Comparison of ENCODE assay signal across 26 cellular contexts in genomic region chr14:74526854-74527585, GRCh38. TPM values are rescaled to one million over a fixed set of nuclear protein-coding genes. Genes with fewer than 3 reads are reported as not detected.
DNase-seq lines count a peak whose midpoint lies in the region; FAIRE-seq and TF ChIP-seq lines count a peak whose summit lies in the region.
"Had no signal": no experiment of that assay in that cellular context is flagged by ENCODE, and none has a peak within 500 bp of the region (broad histone marks: within the 10 kb centered on the region; RNA-seq: fewer than 3 reads in every experiment).

No MANE protein-coding gene starts in this region.

- no peaks in the 10 kb centered on the region for H3K27me3 ChIP-seq in mammary epithelial cell (ENCODE audit: insufficient read depth, low read length)
- H3K27me3 ChIP-seq in Karpas-422 (ENCODE audit: low read length) = no peaks in the 10 kb centered on the region
- H3K27me3 ChIP-seq in bronchial epithelial cell (ENCODE audit: control insufficient read depth, insufficient read depth, low read length) = no peaks in the 10 kb centered on the region
- H3K27me3 ChIP-seq in adrenal gland = no peaks in the 10 kb centered on the region
- H3K27me3 ChIP-seq: colonic mucosa, esophagus squamous epithelium had no signal

- H3K9me2 ChIP-seq in Karpas-422 (replicated peaks; ENCODE audit: insufficient read depth, low read length) = no peaks in the 10 kb centered on the region

- H3K4me3 Mint-ChIP-seq in activated naive CD8-positive, alpha-beta T cell treated with anti-CD3 and anti-CD28 coated beads for 36 hours = no peak overlapping the region
- H3K4me3 Mint-ChIP-seq: activated CD4-positive, alpha-beta T cell treated with anti-CD3 and anti-CD28 coated beads, Interleukin-2, amount 10 ng/mL, durations not matched to agents 7 days and 5 days; activated T-helper 1 cell treated with anti-CD3 and anti-CD28 coated beads, Interleukin-12 subunit alpha, Interleukin-12 subunit beta, Interleukin-2, Interleukin-4 antibody, amounts not matched to agents 30 ng/mL and 10 ng/mL and 1 ng/mL, durations not matched to agents 14 hours and 24 hours and 36 hours; effector memory CD8-positive, alpha-beta T cell; T-cell had no signal

- peaks cover 6% of the 10 kb centered on the region for H3K36me3 ChIP-seq in mammary epithelial cell (ENCODE audit: insufficient read depth, low read length)
- no peaks in the 10 kb centered on the region for H3K36me3 ChIP-seq in Karpas-422 (ENCODE audit: insufficient read depth, low read length)
- H3K36me3 ChIP-seq in bronchial epithelial cell (ENCODE audit: control insufficient read depth, insufficient read depth, low read length) = no peaks in the 10 kb centered on the region
- no peaks in the 10 kb centered on the region for H3K36me3 ChIP-seq in adrenal gland (replicated peaks in 1 of 2)
- H3K36me3 ChIP-seq: colonic mucosa had no signal

- H3K4me1 ChIP-seq in mammary epithelial cell (ENCODE audit: insufficient read depth, low read length) (peaks cover 29% of the 10 kb centered on the region), Karpas-422 (ENCODE audit: low read length) (peaks cover 42% of the 10 kb centered on the region), adrenal gland (replicated peaks in 1 of 2) (peaks cover 9% of the 10 kb centered on the region in 2 donors)
- H3K4me1 ChIP-seq: colonic mucosa had no signal

- H3K79me2 ChIP-seq in mammary epithelial cell (ENCODE audit: insufficient read depth, low read length) (no peaks in the 10 kb centered on the region), Karpas-422 (ENCODE audit: low read length) (no peaks in the 10 kb centered on the region)

- H3K4me3 ChIP-seq in mammary epithelial cell (replicated peaks in 1 of 3; ENCODE audit: insufficient read depth in 1 of 3, low read depth in 2 of 3, low read length in 3 of 3) = no peak overlapping the region
- no peak overlapping the region; the same call in 1 of the 2 replicates for H3K4me3 ChIP-seq in Karpas-422 (ENCODE audit: low read length)
- H3K4me3 ChIP-seq in bronchial epithelial cell (ENCODE audit: low read depth, low read length) = no peak overlapping the region
- H3K4me3 ChIP-seq in adrenal gland = no peak overlapping the region
- H3K4me3 ChIP-seq: colonic mucosa, esophagus squamous epithelium, GM23248, skin epidermis had no signal

- intact Hi-C loops in mammary epithelial cell (cut with micrococcal nuclease) (no loop called here), adrenal gland (cut with DNase I) (no loop called here)

- TF ChIP-seq CTCF in mammary epithelial cell (conservative IDR thresholded peaks at IDR 0.05 in 1 of 2, IDR thresholded peaks at IDR 0.05 in 1 of 2; ENCODE audit: extremely low read depth in 1 of 2, insufficient read depth in 1 of 2, low read depth in 1 of 2, low read length in 2 of 2) (peak in 1 of 2 donors; percentile 29), bronchial epithelial cell (IDR thresholded peaks at IDR 0.05; ENCODE audit: insufficient read depth, low read length, severe bottlenecking) (peak; percentile 28), adrenal gland (IDR thresholded peaks at IDR 0.05) (no peak)

- H3K27ac Mint-ChIP-seq in activated naive CD8-positive, alpha-beta T cell treated with anti-CD3 and anti-CD28 coated beads for 36 hours = no peak overlapping the region
- H3K27ac Mint-ChIP-seq: activated CD4-positive, alpha-beta T cell treated with anti-CD3 and anti-CD28 coated beads, Interleukin-2, amount 10 ng/mL, durations not matched to agents 7 days and 5 days; activated naive CD4-positive, alpha-beta T cell treated with anti-CD3 and anti-CD28 coated beads, Interleukin-2, amount 50 U/mL, for 72 hours; activated T-helper 1 cell treated with anti-CD3 and anti-CD28 coated beads, Interleukin-12 subunit alpha, Interleukin-12 subunit beta, Interleukin-2, Interleukin-4 antibody, amounts not matched to agents 30 ng/mL and 10 ng/mL and 1 ng/mL, durations not matched to agents 14 hours and 24 hours and 36 hours; effector memory CD8-positive, alpha-beta T cell; T-cell had no signal

- H3K4me2 ChIP-seq in mammary epithelial cell (ENCODE audit: insufficient read depth, low read depth, low read length) (no peak overlapping the region), Karpas-422 (ENCODE audit: low read depth, low read length, poor library complexity, severe bottlenecking) (peak overlapping the region; percentile 17)

- H3K27ac ChIP-seq in mammary epithelial cell (ENCODE audit: insufficient read depth, low read depth, low read length) (no peak overlapping the region), Karpas-422 (ENCODE audit: low read length) (no peak overlapping the region), adrenal gland (no peak overlapping the region)
- H3K27ac ChIP-seq: colonic mucosa, esophagus squamous epithelium, GM23248, skin epidermis had no signal

- no peaks in the 10 kb centered on the region for H3K27me3 Mint-ChIP-seq in activated naive CD8-positive, alpha-beta T cell treated with anti-CD3 and anti-CD28 coated beads for 36 hours
- H3K27me3 Mint-ChIP-seq: activated CD4-positive, alpha-beta T cell treated with anti-CD3 and anti-CD28 coated beads, Interleukin-2, amount 10 ng/mL, durations not matched to agents 7 days and 5 days had no signal

- CTCF ChIA-PET in mammary epithelial cell (lab: Charles Lee; ENCODE audit: low non-redundant PET) = interaction anchor here (0.6 kb wide), 2 partner anchors 8 to 34 kb away, joined by 3 read pairs; partner anchors contain the start of gene NPC2

- H3K9me3 Mint-ChIP-seq in activated naive CD8-positive, alpha-beta T cell treated with anti-CD3 and anti-CD28 coated beads for 36 hours = no peaks in the 10 kb centered on the region
- H3K9me3 Mint-ChIP-seq: activated CD4-positive, alpha-beta T cell treated with anti-CD3 and anti-CD28 coated beads, Interleukin-2, amount 10 ng/mL, durations not matched to agents 7 days and 5 days; activated naive CD4-positive, alpha-beta T cell treated with anti-CD3 and anti-CD28 coated beads, Interleukin-2, amount 50 U/mL, for 72 hours; activated T-helper 1 cell treated with anti-CD3 and anti-CD28 coated beads, Interleukin-12 subunit alpha, Interleukin-12 subunit beta, Interleukin-2, Interleukin-4 antibody, amounts not matched to agents 30 ng/mL and 10 ng/mL and 1 ng/mL, durations not matched to agents 14 hours and 24 hours and 36 hours; effector memory CD8-positive, alpha-beta T cell; T-cell had no signal

- no peaks in the 10 kb centered on the region for H4K20me1 ChIP-seq in mammary epithelial cell (ENCODE audit: insufficient read depth, low read length)
- H4K20me1 ChIP-seq in Karpas-422 (ENCODE audit: insufficient read depth, low read depth, low read length) = no peaks in the 10 kb centered on the region

- BruUV-seq in mammary epithelial cell (replicated peaks; lab: Mats Ljungman, UMichigan) = no TSS peak

- H3K9ac ChIP-seq in mammary epithelial cell (ENCODE audit: insufficient read depth, low read length) = no peak overlapping the region
- H3K9ac ChIP-seq in Karpas-422 (ENCODE audit: low read length) = peak overlapping the region; percentile 28; the same call in 1 of the 2 replicates
- H3K9ac ChIP-seq: GM23248 had no signal

- TF ChIP-seq POLR2A in adrenal gland (IDR thresholded peaks at IDR 0.05) = no peak

- no peaks in the 10 kb centered on the region for H3K9me3 ChIP-seq in mammary epithelial cell (replicated peaks; ENCODE audit: insufficient read depth, low read length)
- no peaks in the 10 kb centered on the region for H3K9me3 ChIP-seq in Karpas-422 (ENCODE audit: low read length)
- H3K9me3 ChIP-seq in adrenal gland (replicated peaks in 1 of 3) = no peaks in the 10 kb centered on the region
- H3K9me3 ChIP-seq: colonic mucosa, esophagus squamous epithelium had no signal

- FAIRE-seq in bronchial epithelial cell (lab: Jason Lieb, UNC) (peak; percentile 62), urothelium cell line (lab: Jason Lieb, UNC) (peak; percentile 72)
- FAIRE-seq: D721Med had no signal

- no peaks in the 10 kb centered on the region for H3K4me1 Mint-ChIP-seq in activated naive CD8-positive, alpha-beta T cell treated with anti-CD3 and anti-CD28 coated beads for 36 hours
- H3K4me1 Mint-ChIP-seq: activated CD4-positive, alpha-beta T cell treated with anti-CD3 and anti-CD28 coated beads, Interleukin-2, amount 10 ng/mL, durations not matched to agents 7 days and 5 days; T-cell had no signal

- DNase-seq in T47D (ENCODE audit: low read depth in 1 of 2, low spot score in 1 of 2) = peak; percentile 48
- no peak for DNase-seq in mammary epithelial cell
- DNase-seq in Karpas-422 = no peak
- no peak for DNase-seq in bronchial epithelial cell (ENCODE audit: low read depth)
- DNase-seq in urothelium cell line (ENCODE audit: low spot score) = no peak
- no peak for DNase-seq in NCI-H774 (lab: John Stamatoyannopoulos, UW)
- DNase-seq in adrenal gland = no peak
- no peak for DNase-seq in activated naive CD8-positive, alpha-beta T cell treated with anti-CD3 and anti-CD28 coated beads for 36 hours
- DNase-seq: activated CD4-positive, alpha-beta T cell treated with anti-CD3 and anti-CD28 coated beads, Interleukin-2, amount 10 ng/mL, durations not matched to agents 7 days and 5 days; C1 segment of cervical spinal cord; colonic mucosa; effector memory CD8-positive, alpha-beta T cell; esophagus squamous epithelium; GM23248; kidney glomerular epithelial cell; NCI-H1694 treated with DMSO at 0.1 percent for 48 hours; NCI-H748 treated with DMSO at 0.1 percent for 48 hours; SHP77; stimulated activated CD4-positive, alpha-beta T cell treated with anti-CD3 and anti-CD28 coated beads, Interleukin-2, amount 100 ng/mL, for 48 hours; stimulated activated naive CD4-positive, alpha-beta T cell treated with Interleukin-2 at 50 U/mL for 16 hours; T-cell; trophoblast cell had no signal

- in situ Hi-C loops in T47D (cut with HindIII; ENCODE audit: low pct_unique_long_range_greater_than_20kb, low sequenced_read_pairs) = no loop called here
- in situ Hi-C loops in mammary epithelial cell (cut with MboI; ENCODE audit: low sequenced_read_pairs in 2 of 2) = no loop called here

- H2AFZ ChIP-seq in mammary epithelial cell (ENCODE audit: low read depth, low read length) (no peak overlapping the region), Karpas-422 (ENCODE audit: low read length) (no peak overlapping the region)
- H2AFZ ChIP-seq: GM23248 had no signal

- no peaks in the 10 kb centered on the region for H3K36me3 Mint-ChIP-seq in activated naive CD8-positive, alpha-beta T cell treated with anti-CD3 and anti-CD28 coated beads for 36 hours
- H3K36me3 Mint-ChIP-seq: activated naive CD4-positive, alpha-beta T cell treated with anti-CD3 and anti-CD28 coated beads, Interleukin-2, amount 50 U/mL, for 72 hours; T-cell had no signal

- dilution Hi-C loops in mammary epithelial cell (cut with HindIII; ENCODE audit: low sequenced_read_pairs) = no loop called here

- 80% methylated on average over 8 of the region's 10 CpGs for WGBS in mammary epithelial cell (ENCODE audit: low coverage, missing lambda C conversion rate)
- WGBS in adrenal gland, 4 donors = 81 to 93% (median 87%) methylated on average over 9 to 10 of the region's 10 CpGs

RNA-seq across cellular contexts. Expression of gene ISCA2, which starts 33.5 kb away (rescaled TPM):
- 10 to 100 TPM in 1 of 2 donors, 1 to 10 TPM in 1; 6.7 to 18.2 TPM for total RNA-seq in mammary epithelial cell
- 20.5 TPM for polyA plus RNA-seq in mammary epithelial cell
- polyA minus RNA-seq in mammary epithelial cell = not detected
- 25.7 and 40.0 TPM in 2 replicates for total RNA-seq in Karpas-422 (2014; rRNA removed; shearing (Covaris generic); ENCODE audit: low replicate concordance)
- 8.6 and 11.3 TPM in 2 replicates for total RNA-seq in bronchial epithelial cell
- 10 to 100 TPM; 13.2 to 63.6 (median 47.4) TPM for total RNA-seq in adrenal gland
- polyA plus RNA-seq in adrenal gland = 10 to 100 TPM; 20.7 to 50.4 (median 21.5) TPM
- 10 to 100 TPM; 29.7 to 31.0 TPM for total RNA-seq in activated naive CD8-positive, alpha-beta T cell treated with anti-CD3 and anti-CD28 coated beads for 36 hours

RNA-seq across cellular contexts. Expression of gene NPC2, which starts 33.9 kb away (rescaled TPM):
- 100 to 1,000 TPM; 248 to 347 TPM for total RNA-seq in mammary epithelial cell
- 466 TPM for polyA plus RNA-seq in mammary epithelial cell
- 327 TPM for polyA minus RNA-seq in mammary epithelial cell
- 113 and 120 TPM in 2 replicates for total RNA-seq in Karpas-422 (2014; rRNA removed; shearing (Covaris generic); ENCODE audit: low replicate concordance)
- total RNA-seq in bronchial epithelial cell = 154 and 191 TPM in 2 replicates
- 1,000 to 10,000 TPM in 1 of 8 donors, 100 to 1,000 TPM in 7; 271 to 1,243 (median 371) TPM for total RNA-seq in adrenal gland
- 100 to 1,000 TPM; 179 to 375 (median 297) TPM for polyA plus RNA-seq in adrenal gland
- total RNA-seq in activated naive CD8-positive, alpha-beta T cell treated with anti-CD3 and anti-CD28 coated beads for 36 hours = 10 to 100 TPM; 12.5 to 14.2 TPM

Comparison
In these comparisons a context has a peak if more than half of its experiments do, and no peak if none do; other contexts are left out.
1. DNase-seq: peak in T47D (2 of 2); none in mammary epithelial cell (single experiment), Karpas-422 (single experiment), bronchial epithelial cell (single experiment), urothelium cell line (single experiment), NCI-H774 (single experiment), adrenal gland (0 of 7) and activated naive CD8-positive, alpha-beta T cell treated with anti-CD3 and anti-CD28 coated beads for 36 hours (single experiment).